In the genomic region with DNA sequence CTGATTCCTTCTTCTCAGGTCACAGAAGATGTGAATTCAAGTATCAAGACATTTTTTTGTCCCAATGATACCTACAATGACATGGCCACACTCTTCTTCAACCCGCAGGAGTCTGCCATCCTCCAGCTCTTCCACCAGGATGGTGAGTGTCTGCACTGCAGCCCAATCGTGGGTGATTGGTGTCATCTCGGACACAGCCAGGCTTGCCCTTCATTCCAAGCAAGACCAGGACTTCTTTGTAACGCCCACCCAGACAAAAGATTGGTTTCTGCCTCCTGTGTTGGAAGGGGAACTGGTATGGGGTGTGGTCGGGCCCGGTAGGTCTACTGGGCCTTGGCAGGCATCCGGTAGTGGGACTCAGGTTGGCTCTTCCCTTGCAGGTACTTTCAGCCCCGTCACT, we compare ENCODE assay signal across 25 cellular contexts. TPM values are rescaled to one million over a fixed set of nuclear protein-coding genes. Genes with fewer than 3 reads are reported as not detected.
A peak's percentile ranks its signal among the peaks of the same experiment; 100 is the strongest.
DNase-seq lines count a peak whose midpoint lies in the region; ATAC-seq, FAIRE-seq and TF ChIP-seq lines count a peak whose summit lies in the region.
"Had no signal": no experiment of that assay in that cellular context is flagged by ENCODE, and none has a peak within 500 bp of the region (broad histone marks: within the 10 kb centered on the region; RNA-seq: fewer than 3 reads in every experiment).

No MANE protein-coding gene starts in this region.

- no peak overlapping the region for H3K4me3 ChIP-seq in kidney (ENCODE audit: low read length in 2 of 2)
- H3K4me3 ChIP-seq: BLaER1, GM12878 had no signal

- H3K27ac ChIP-seq in kidney (ENCODE audit: low read depth in 2 of 2, low read length in 2 of 2): no peak overlapping the region
- H3K27ac ChIP-seq: BLaER1 had no signal

- TF ChIP-seq POLR2A in GM12892 (IDR thresholded peaks at IDR 0.05; ENCODE audit: low read depth, low read length): 0 out of 2 replicates have a peak, but pooled peaks have one; percentile 28

- DNase-seq in GM12892 (ENCODE audit: insufficient read length) (no peak), kidney (peak; percentile 11), posterior vena cava (ENCODE audit: low spot score) (peak; percentile 54), NCI-H146 (lab: John Stamatoyannopoulos, UW) (no peak), G401 (ENCODE audit: low spot score) (no peak)
- no peak for DNase-seq in stimulated activated naive CD8-positive, alpha-beta T cell treated with anti-CD3 and anti-CD28 coated beads, Interleukin-15, Interleukin-2, amounts not matched to agents 100 U/mL and 50 U/mL, for 24 hours
- DNase-seq: 8988T; ACHN; BE2C; C1 segment of cervical spinal cord; Caco-2; Calu3; CD4-positive, alpha-beta memory T cell; CD4-positive, CD25-positive, alpha-beta regulatory T cell; CD8-positive, alpha-beta memory T cell; DMS79 treated with DMSO at 0.1 percent for 48 hours; GDM1 had no signal

- H3K4me1 ChIP-seq in kidney (ENCODE audit: control insufficient read depth in 1 of 2, insufficient read depth in 1 of 2, low read depth in 1 of 2, low read length in 2 of 2): no peaks in the 10 kb centered on the region
- H3K4me1 ChIP-seq: BE2C, BLaER1, Caco-2 had no signal

- H3K36me3 ChIP-seq in kidney (ENCODE audit: control insufficient read depth in 1 of 2, insufficient read depth in 2 of 2, low read length in 2 of 2): peaks cover 56 to 62% of the 10 kb centered on the region in 2 donors

- FAIRE-seq in GM12892 (lab: Jason Lieb, UNC) (no peak), kidney (lab: Jason Lieb, UNC) (no peak)
- FAIRE-seq: A204.1, D721Med, GM12878, GM19239 had no signal

- intact Hi-C loops in kidney (cut with DNase I) (no loop called here), posterior vena cava (cut with DNase I) (loop anchor here in 1 of 2 donors (10.0 kb wide), 1 partner anchor 141 kb away; no protein-coding TSS in a partner anchor)

- TF ChIP-seq CTCF in kidney (IDR thresholded peaks at IDR 0.05; ENCODE audit: borderline replicate concordance, extremely low read depth, insufficient read depth): no peak

- in situ Hi-C loops in G401 (cut with HindIII; ENCODE audit: low sequenced_read_pairs): no loop called here

- no peak for ATAC-seq in stimulated activated naive CD8-positive, alpha-beta T cell treated with anti-CD3 and anti-CD28 coated beads, Interleukin-15, Interleukin-2, amounts not matched to agents 100 U/mL and 50 U/mL, for 24 hours
- ATAC-seq: GM12878 had no signal

- no peak overlapping the region for H3K9ac ChIP-seq in kidney (ENCODE audit: low read length in 2 of 2)
- H3K9ac ChIP-seq: BLaER1 had no signal

- no peaks in the 10 kb centered on the region for H3K9me3 ChIP-seq in kidney (ENCODE audit: control insufficient read depth in 1 of 2, low read length in 2 of 2)
- H3K9me3 ChIP-seq: BE2C, BLaER1, Caco-2 had no signal

RNA-seq across cellular contexts. Expression of a gene that starts 14.1 kb away (rescaled TPM):
- 0.83 TPM for polyA plus RNA-seq in GM12892 (2012; ENCODE audit: missing spikeins)
- 0.50 TPM for total RNA-seq in kidney
- polyA plus RNA-seq in kidney (ENCODE audit: insufficient read depth, low read depth, low replicate concordance): not detected
- 1 to 10 TPM in 1 of 2 donors, not detected in 1; 3.8 TPM for total RNA-seq in posterior vena cava
- not detected in 2 replicates for total RNA-seq in G401 (2014; rRNA removed; shearing (Covaris generic))
- total RNA-seq: A673; Caco-2; Calu3; CD4-positive, alpha-beta memory T cell; CD4-positive, CD25-positive, alpha-beta regulatory T cell; CD8-positive, alpha-beta memory T cell; GM12878 had no signal
- polyA plus RNA-seq: AG04450; CD14-positive monocyte; CD4-positive, alpha-beta memory T cell; CD4-positive, CD25-positive, alpha-beta regulatory T cell; CD8-positive, alpha-beta memory T cell had no signal

RNA-seq across cellular contexts. Expression of a gene that starts 25.2 kb away (rescaled TPM):
- not detected for polyA plus RNA-seq in GM12892 (2012; ENCODE audit: missing spikeins)
- total RNA-seq in kidney (not detected), posterior vena cava (not detected)
- not detected for polyA plus RNA-seq in kidney (ENCODE audit: insufficient read depth, low read depth, low replicate concordance)
- not detected in 2 replicates for total RNA-seq in G401 (2014; rRNA removed; shearing (Covaris generic))
- total RNA-seq: A673; Calu3; CD4-positive, alpha-beta memory T cell; CD4-positive, CD25-positive, alpha-beta regulatory T cell; CD8-positive, alpha-beta memory T cell; GM12878 had no signal
- polyA plus RNA-seq: AG04450; CD14-positive monocyte; CD4-positive, alpha-beta memory T cell; CD4-positive, CD25-positive, alpha-beta regulatory T cell; CD8-positive, alpha-beta memory T cell; GM12878 had no signal

RNA-seq across cellular contexts. Expression of a gene that starts 27.5 kb away (rescaled TPM):
- polyA plus RNA-seq in GM12892 (2012; ENCODE audit: missing spikeins): 14.2 TPM
- total RNA-seq in kidney: 26.0 TPM
- 7.1 TPM for polyA plus RNA-seq in kidney (ENCODE audit: insufficient read depth, low read depth, low replicate concordance)
- total RNA-seq in posterior vena cava: 10 to 100 TPM; 16.8 to 16.9 TPM
- 1.8 and 6.8 TPM in 2 replicates for total RNA-seq in G401 (2014; rRNA removed; shearing (Covaris generic))

RNA-seq across cellular contexts. Expression of a gene that starts 27.7 kb away (rescaled TPM):
- polyA plus RNA-seq in GM12892 (2012; ENCODE audit: missing spikeins): 7.4 TPM
- total RNA-seq in kidney (65.5 TPM), posterior vena cava (10 to 100 TPM; 31.0 to 31.7 TPM)
- polyA plus RNA-seq in kidney (ENCODE audit: insufficient read depth, low read depth, low replicate concordance): 10.6 TPM
- 26.3 and 34.4 TPM in 2 replicates for total RNA-seq in G401 (2014; rRNA removed; shearing (Covaris generic))

Comparison
In these comparisons a context has a peak if more than half of its experiments do, and no peak if none do; other contexts are left out.
1. DNase-seq: peak in kidney (single experiment) and posterior vena cava (single experiment); none in GM12892 (single experiment), NCI-H146 (single experiment), stimulated activated naive CD8-positive, alpha-beta T cell treated with anti-CD3 and anti-CD28 coated beads, Interleukin-15, Interleukin-2, amounts not matched to agents 100 U/mL and 50 U/mL, for 24 hours (single experiment) and G401 (single experiment).